13 cellular contexts compared by ENCODE assay signal in the genomic region with DNA sequence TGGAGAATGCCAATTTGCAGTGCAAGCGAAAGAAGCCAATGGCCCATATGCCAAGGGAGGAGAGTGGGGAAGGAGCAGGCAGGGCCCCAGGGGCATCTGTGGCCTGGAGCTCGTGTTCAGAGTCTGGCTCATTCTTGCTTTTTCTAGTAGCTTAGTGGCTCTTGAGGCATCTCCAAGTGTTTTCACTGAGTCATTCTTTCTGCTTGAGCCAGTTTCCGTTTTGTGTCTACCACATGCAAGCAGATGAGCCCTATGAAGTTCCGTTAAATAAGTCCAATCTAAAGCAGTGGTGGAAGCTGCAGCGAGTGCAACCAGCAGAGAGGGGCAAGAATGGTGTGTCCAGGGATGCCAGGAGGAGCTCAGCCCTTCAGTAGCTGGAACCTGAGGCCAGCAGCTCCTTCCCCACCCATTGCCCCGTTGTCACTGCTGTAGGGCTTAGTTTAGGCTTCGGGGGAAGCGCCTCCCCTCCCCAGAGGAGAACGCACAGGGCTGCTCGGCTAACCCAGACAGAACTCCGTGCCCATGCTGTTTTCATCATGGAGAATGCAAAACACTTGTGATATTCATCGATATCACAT. TPM values are rescaled to one million over a fixed set of nuclear protein-coding genes. Genes with fewer than 3 reads are reported as not detected.
DNase-seq lines count a peak whose midpoint lies in the region; ATAC-seq, FAIRE-seq and TF ChIP-seq lines count a peak whose summit lies in the region.
"Had no signal": no experiment of that assay in that cellular context is flagged by ENCODE, and none has a peak within 500 bp of the region (broad histone marks: within the 10 kb centered on the region; RNA-seq: fewer than 3 reads in every experiment).

No MANE protein-coding gene starts in this region.

- ATAC-seq in Right ventricle myocardium superior (ENCODE audit: poor library complexity) (peak; percentile 75), aorta (ENCODE audit: low FRiP score) (peak; percentile 57), GM19397 (IDR thresholded peaks at IDR 0.05; ENCODE audit: unreplicated experiment) (no peak), HG02938 (IDR thresholded peaks at IDR 0.05; ENCODE audit: unreplicated experiment) (no peak)

- intact Hi-C loops in Right ventricle myocardium superior (cut with DNase I), result no loop called here
- intact Hi-C loops in cardiac septum (cut with DNase I), result no loop called here
- intact Hi-C loops in aorta (cut with DNase I), result no loop called here

- DNase-seq in Right ventricle myocardium superior (peak; percentile 63), cardiac septum (ENCODE audit: low spot score) (no peak), RCC 7860 (ENCODE audit: low spot score) (peak; percentile 61), foreskin fibroblast (peak; percentile 90 to 94), aorta (no peak), NCI-H146 treated with DMSO at 0.1 percent for 48 hours (lab: John Stamatoyannopoulos, UW; ENCODE audit: unreplicated experiment) (no peak)
- DNase-seq: colonic mucosa, NCI-H1105, T-helper 9 cell had no signal

- TF ChIP-seq CTCF in foreskin fibroblast (IDR thresholded peaks at IDR 0.05; ENCODE audit: low read depth, low read length), result no peak

- no peak overlapping the region for H3K27ac ChIP-seq in aorta (ENCODE audit: low read depth in 1 of 2, low read length in 2 of 2)
- H3K27ac ChIP-seq: colonic mucosa, hepatocyte had no signal

- no peaks in the 10 kb centered on the region for H3K9me3 ChIP-seq in aorta (ENCODE audit: control insufficient read depth, low read length)
- H3K9me3 ChIP-seq: colonic mucosa had no signal

- no peaks in the 10 kb centered on the region for H3K36me3 ChIP-seq in aorta (ENCODE audit: control insufficient read depth in 1 of 2, insufficient read depth in 2 of 2, low read length in 1 of 2)
- H3K36me3 ChIP-seq: colonic mucosa had no signal

- FAIRE-seq in RCC 7860 (lab: Jason Lieb, UNC), result no peak

- 68 to 73% methylated on average over 12 of the region's 12 CpGs for WGBS in aorta, 2 donors

- no peaks in the 10 kb centered on the region for H3K27me3 ChIP-seq in aorta (ENCODE audit: control insufficient read depth in 1 of 2, insufficient read depth in 2 of 2, low read length in 1 of 2)
- H3K27me3 ChIP-seq: colonic mucosa, hepatocyte had no signal

- no peaks in the 10 kb centered on the region for H3K4me1 ChIP-seq in aorta (ENCODE audit: control insufficient read depth in 1 of 2, insufficient read depth in 2 of 2, low read length in 2 of 2)
- H3K4me1 ChIP-seq: colonic mucosa had no signal

- H3K4me3 ChIP-seq in foreskin fibroblast (ENCODE audit: low read depth in 1 of 2, low read length in 2 of 2) (peak overlapping the region in 1 of 2 donors; percentile 6), aorta (ENCODE audit: low read length in 2 of 2) (no peak overlapping the region)
- H3K4me3 ChIP-seq: colonic mucosa, hepatocyte had no signal

RNA-seq across cellular contexts. Expression of gene EBF3, which starts 57.4 kb away (rescaled TPM):
- total RNA-seq in Right ventricle myocardium superior (6.2 TPM), cardiac septum (5.8 TPM), aorta (10 to 100 TPM in 1 of 2 donors, 1 to 10 TPM in 1; 8.4 to 23.3 TPM)
- polyA plus RNA-seq in aorta, result under 1 TPM; 0.13 to 0.15 TPM
- total RNA-seq: activated T-helper 2 cell treated with anti-CD3 and anti-CD28 coated beads, Interferon-gamma antibody, Interleukin-2, Interleukin-4, amounts not matched to agents 10 μg/mL and 5 μg/mL and 100 μg/mL, durations not matched to agents 14 hours and 24 hours and 36 hours had no signal

Comparison
In these comparisons a context has a peak if more than half of its experiments do, and no peak if none do; other contexts are left out.
1. DNase-seq: peak in Right ventricle myocardium superior (single experiment), RCC 7860 (single experiment) and foreskin fibroblast (2 of 2); none in cardiac septum (single experiment), aorta (0 of 2) and NCI-H146 treated with DMSO at 0.1 percent for 48 hours (single experiment).
2. ATAC-seq: peak in Right ventricle myocardium superior (single experiment) and aorta (single experiment); none in GM19397 (single experiment) and HG02938 (single experiment).